Comparison of ENCODE assay signal across 20 cellular contexts in genomic region chr9:132998861-132999635, GRCh38. TPM values are rescaled to one million over a fixed set of nuclear protein-coding genes. Genes with fewer than 3 reads are reported as not detected.
"Had no signal": no experiment of that assay in that cellular context is flagged by ENCODE, and none has a peak within 500 bp of the region (broad histone marks: within the 10 kb centered on the region; RNA-seq: fewer than 3 reads in every experiment).

No MANE protein-coding gene starts in this region.

- H3K4me3 ChIP-seq: breast epithelium, dorsolateral prefrontal cortex, esophagus squamous epithelium, testis, upper lobe of right lung had no signal

- H3K27me3 ChIP-seq: testis had no signal

- H3K9me3 ChIP-seq: breast epithelium, esophagus squamous epithelium, testis, upper lobe of right lung had no signal

- H3K4me1 ChIP-seq: testis had no signal

- H3K27ac ChIP-seq: breast epithelium, dorsolateral prefrontal cortex, esophagus squamous epithelium, testis, upper lobe of right lung had no signal

- DNase-seq: activated CD4-positive, alpha-beta T cell treated with anti-CD3 and anti-CD28 coated beads, Interleukin-2, amount 50 U/mL, for 48 hours; activated CD4-positive, CD25-positive, alpha-beta regulatory T cell treated with anti-CD3 and anti-CD28 coated beads, Interleukin-2, amount 50 U/mL, for 72 hours; activated CD8-positive, alpha-beta memory T cell treated with anti-CD3 and anti-CD28 coated beads, Interleukin-2, amount 10 ng/mL, durations not matched to agents 7 days and 5 days; activated naive CD8-positive, alpha-beta T cell treated with anti-CD3 and anti-CD28 coated beads, Interleukin-2, amount 10 ng/mL, durations not matched to agents 7 days and 5 days; activated T-cell treated with anti-CD3 and anti-CD28 coated beads, Interleukin-2, amount 50 U/mL, for 24 hours; aorta; dorsolateral prefrontal cortex; esophagus squamous epithelium; foreskin fibroblast; glutamatergic neuron; mesendoderm; nephron progenitor cell; stimulated activated CD4-positive, alpha-beta T cell treated with anti-CD3 and anti-CD28 coated beads, Interleukin-4, amount 100 ng/mL, for 24 hours; stimulated activated naive CD8-positive, alpha-beta T cell treated with anti-CD3 and anti-CD28 coated beads, Interleukin-15, amount 100 ng/mL, for 72 hours; T-helper 17 cell; testis; upper lobe of right lung had no signal

- ATAC-seq: activated CD8-positive, alpha-beta memory T cell treated with anti-CD3 and anti-CD28 coated beads, Interleukin-2, amount 10 ng/mL, durations not matched to agents 7 days and 5 days; left lobe of liver; stimulated activated naive CD8-positive, alpha-beta T cell treated with anti-CD3 and anti-CD28 coated beads, Interleukin-15, amount 100 ng/mL, for 72 hours; T-helper 17 cell; upper lobe of right lung had no signal

- FAIRE-seq: TTC549 had no signal

- H3K36me3 ChIP-seq: breast epithelium, esophagus squamous epithelium, upper lobe of right lung had no signal

RNA-seq across cellular contexts. Expression of gene GFI1B, which starts 20.6 kb away (rescaled TPM):
- polyA plus RNA-seq: aorta had no signal
